ENCODE assay signal across 25 cellular contexts in genomic region chr2:54446625-54447024, GRCh38. TPM values are rescaled to one million over a fixed set of nuclear protein-coding genes. Genes with fewer than 3 reads are reported as not detected.
DNase-seq lines count a peak whose midpoint lies in the region; ATAC-seq, FAIRE-seq and TF ChIP-seq lines count a peak whose summit lies in the region.
"Had no signal": no experiment of that assay in that cellular context is flagged by ENCODE, and none has a peak within 500 bp of the region (broad histone marks: within the 10 kb centered on the region; RNA-seq: fewer than 3 reads in every experiment).

No MANE protein-coding gene starts in this region.

- DNase-seq in HepG2 (ENCODE audit: low spot score) (peak; percentile 78), right lobe of liver (no peak), thyroid gland (peak in 1 of 2 donors; percentile 49), NCI-H526 (lab: John Stamatoyannopoulos, UW) (no peak), H9 (no peak)
- DNase-seq: 8988T; ACHN; AML-193; BE2C; CD4-positive, alpha-beta T cell; CD8-positive, alpha-beta memory T cell; DMS 273 treated with DMSO at 0.1 percent for 48 hours; DMS79; EL; GDM1; GM23248; HFFc6 had no signal

- in situ Hi-C loops in HepG2 (cut with HindIII; ENCODE audit: extremely low pct_ligation_motif_present, low pct_unique_long_range_greater_than_20kb): no loop called here

- H3K18ac ChIP-seq in H9 (ENCODE audit: insufficient read length, low read depth, low read length): no peak overlapping the region

- POLR2A ChIA-PET in HepG2 (lab: Yijun Ruan, JAX): interaction anchor here (1.8 kb wide), 1 partner anchor 11 kb away, joined by 7 read pairs; no protein-coding TSS in a partner anchor

- H3K23ac ChIP-seq in H9 (ENCODE audit: insufficient read length, low read depth, low read length): no peak overlapping the region

- no peak overlapping the region for H3K56ac ChIP-seq in H9 (ENCODE audit: insufficient read length, low read depth, low read length)

- H3K4me2 ChIP-seq in HepG2 (ENCODE audit: low read depth, low read length) (peak overlapping the region; percentile 57), parathyroid adenoma (ENCODE audit: low read length) (no peak overlapping the region), H9 (ENCODE audit: insufficient read depth, insufficient read length, low read length) (no peak overlapping the region)
- H3K4me2 ChIP-seq: A549; BLaER1 treated with 17β-estradiol and CSF1 and Interleukin-3, amounts not matched to agents 10 nM and 100 nM had no signal

- FAIRE-seq in HepG2 (lab: Jason Lieb, UNC): no peak
- FAIRE-seq: A549, D721Med, GM19239 had no signal

- no peak overlapping the region for H3K4me3 Mint-ChIP-seq in H9
- H3K4me3 Mint-ChIP-seq: CD14-positive monocyte; CD4-positive, alpha-beta T cell; CD8-positive, alpha-beta memory T cell; HFFc6 had no signal

- no peaks in the 10 kb centered on the region for H3K4me1 Mint-ChIP-seq in H9
- H3K4me1 Mint-ChIP-seq: CD14-positive monocyte; CD8-positive, alpha-beta memory T cell had no signal

- no peaks in the 10 kb centered on the region for H3K9me3 ChIP-seq in HepG2 (ENCODE audit: low read length)
- H3K9me3 ChIP-seq in right lobe of liver: no peaks in the 10 kb centered on the region
- no peaks in the 10 kb centered on the region for H3K9me3 ChIP-seq in parathyroid adenoma (ENCODE audit: control insufficient read depth, low read length)
- H3K9me3 ChIP-seq in thyroid gland: no peaks in the 10 kb centered on the region
- H3K9me3 ChIP-seq in H9 (ENCODE audit: control insufficient read depth, low read depth, low read length): no peaks in the 10 kb centered on the region
- H3K9me3 ChIP-seq: A549; BE2C; BLaER1 treated with 17β-estradiol and CSF1 and Interleukin-3, amounts not matched to agents 10 nM and 100 nM; HAP-1 had no signal

- H3K4me1 ChIP-seq in HepG2 (ENCODE audit: insufficient read depth, low read length): peaks cover 34% of the 10 kb centered on the region
- H3K4me1 ChIP-seq in right lobe of liver: no peaks in the 10 kb centered on the region
- peaks cover 4% of the 10 kb centered on the region for H3K4me1 ChIP-seq in parathyroid adenoma
- H3K4me1 ChIP-seq in thyroid gland: peaks cover 16 to 30% of the 10 kb centered on the region in 2 donors
- H3K4me1 ChIP-seq in H9 (ENCODE audit: insufficient read depth, low read length): no peaks in the 10 kb centered on the region
- H3K4me1 ChIP-seq: A549; BE2C; BLaER1 treated with 17β-estradiol and CSF1 and Interleukin-3, amounts not matched to agents 10 nM and 100 nM; HAP-1 had no signal

- H3K79me2 ChIP-seq in HepG2 (ENCODE audit: insufficient read depth, low read length): no peaks in the 10 kb centered on the region
- no peaks in the 10 kb centered on the region for H3K79me2 ChIP-seq in parathyroid adenoma
- no peaks in the 10 kb centered on the region for H3K79me2 ChIP-seq in H9 (ENCODE audit: insufficient read depth, low read length)

- H3K27me3 ChIP-seq in HepG2 (ENCODE audit: control insufficient read depth in 1 of 2, insufficient read depth in 2 of 2, low read length in 2 of 2) (no peaks in the 10 kb centered on the region), right lobe of liver (no peaks in the 10 kb centered on the region), parathyroid adenoma (ENCODE audit: control insufficient read depth, insufficient read depth, low read length) (no peaks in the 10 kb centered on the region), thyroid gland (no peaks in the 10 kb centered on the region), H9 (ENCODE audit: insufficient read depth, low read length) (no peaks in the 10 kb centered on the region)
- H3K27me3 ChIP-seq: BE2C; BLaER1 treated with 17β-estradiol and CSF1 and Interleukin-3, amounts not matched to agents 10 nM and 100 nM had no signal

- CTCF ChIA-PET in HepG2 (lab: Yijun Ruan, JAX; ENCODE audit: low intra/inter-chr PET ratio, low total read pairs): no interaction called here

- no peaks in the 10 kb centered on the region for H3K79me1 ChIP-seq in H9 (ENCODE audit: insufficient read depth, low read depth, low read length, poor library complexity, severe bottlenecking)

- H3K27ac ChIP-seq in HepG2 (ENCODE audit: extremely low read length, insufficient read depth, low read length) (peak overlapping the region; percentile 4), right lobe of liver (no peak overlapping the region), parathyroid adenoma (no peak overlapping the region), thyroid gland (peak overlapping the region; percentile 49 to 60 (median 58)), H9 (ENCODE audit: insufficient read length, low read depth, low read length) (no peak overlapping the region)
- H3K27ac ChIP-seq: A549; BLaER1 treated with 17β-estradiol and CSF1 and Interleukin-3, amounts not matched to agents 10 nM and 100 nM; GM23248 had no signal

- no peak for TF ChIP-seq POLR2A in HepG2 (IDR thresholded peaks at IDR 0.05; ENCODE audit: insufficient read depth in 1 of 2, low read depth in 2 of 2, low read length in 2 of 2)
- no peak for TF ChIP-seq POLR2A in right lobe of liver (IDR thresholded peaks at IDR 0.05)
- no peak for TF ChIP-seq POLR2A in thyroid gland (IDR thresholded peaks at IDR 0.05)

- H2AFZ ChIP-seq in HepG2 (ENCODE audit: low read length) (no peak overlapping the region), parathyroid adenoma (peak overlapping the region; percentile 29), H9 (ENCODE audit: low read length) (no peak overlapping the region)
- H2AFZ ChIP-seq: GM23248 had no signal

- no peak overlapping the region for H4K8ac ChIP-seq in H9 (replicated peaks; ENCODE audit: insufficient read length, low read depth, low read length)

- TF ChIP-seq EP300 in HepG2 (IDR thresholded peaks at IDR 0.05; ENCODE audit: low read depth in 2 of 2, low read length in 2 of 2): peak in 1 of 2 experiments; percentile 85; a peak in 2 of 4 replicates
- TF ChIP-seq EP300 in HepG2 (CRISPR knock-in tag; IDR thresholded peaks at IDR 0.05; ENCODE audit: borderline replicate concordance): peak; percentile 85

- H3K4ac ChIP-seq in H9 (ENCODE audit: low read depth, low read length): no peak overlapping the region

- H4K20me1 ChIP-seq in HepG2 (ENCODE audit: insufficient read depth, low read length): no peaks in the 10 kb centered on the region
- H4K20me1 ChIP-seq in H9 (ENCODE audit: control insufficient read depth, insufficient read depth, insufficient read length): no peaks in the 10 kb centered on the region
- H4K20me1 ChIP-seq: BLaER1 treated with 17β-estradiol and CSF1 and Interleukin-3, amounts not matched to agents 10 nM and 100 nM had no signal

- H3K9ac ChIP-seq in HepG2 (ENCODE audit: insufficient read depth, low read depth, low read length) (no peak overlapping the region), parathyroid adenoma (no peak overlapping the region), H9 (ENCODE audit: extremely low read depth, insufficient read length, low read length) (no peak overlapping the region)
- H3K9ac ChIP-seq: BLaER1 treated with 17β-estradiol and CSF1 and Interleukin-3, amounts not matched to agents 10 nM and 100 nM; GM23248 had no signal

- no peak overlapping the region for H2AK5ac ChIP-seq in H9 (ENCODE audit: insufficient read length, low read length)

- no TSS peak for BruUV-seq in HepG2 (replicated peaks; lab: Mats Ljungman, UMichigan)

- H3K27me3 Mint-ChIP-seq in H9 (ENCODE audit: low read depth): no peaks in the 10 kb centered on the region; the same call in 1 of the 2 replicates
- H3K27me3 Mint-ChIP-seq: CD4-positive, alpha-beta T cell had no signal

- no peak overlapping the region for H2BK20ac ChIP-seq in H9 (ENCODE audit: low read depth, low read length, poor library complexity, severe bottlenecking)

- H3K36me3 ChIP-seq in HepG2 (replicated peaks in 1 of 2; ENCODE audit: control insufficient read depth in 1 of 2, insufficient read depth in 2 of 2, low read length in 2 of 2) (no peaks in the 10 kb centered on the region), right lobe of liver (no peaks in the 10 kb centered on the region), parathyroid adenoma (ENCODE audit: control insufficient read depth, insufficient read depth, low read length) (no peaks in the 10 kb centered on the region), thyroid gland (no peaks in the 10 kb centered on the region)
- H3K36me3 ChIP-seq: BE2C; BLaER1 treated with 17β-estradiol and CSF1 and Interleukin-3, amounts not matched to agents 10 nM and 100 nM; HAP-1 had no signal

- no peak for TF ChIP-seq CTCF in HepG2 (CRISPR knock-in tag; IDR thresholded peaks at IDR 0.05)
- TF ChIP-seq CTCF in right lobe of liver (IDR thresholded peaks at IDR 0.05): no peak
- no peak for TF ChIP-seq CTCF in parathyroid adenoma (IDR thresholded peaks at IDR 0.05)
- TF ChIP-seq CTCF in thyroid gland (IDR thresholded peaks at IDR 0.05): no peak
- TF ChIP-seq CTCF in H9 (conservative IDR thresholded peaks at IDR 0.05): no peak

- no peak for TF ChIP-seq RAD21 in HepG2 (CRISPR knock-in tag; IDR thresholded peaks at IDR 0.05)

- H3K4me3 ChIP-seq in HepG2 (replicated peaks in 1 of 3; ENCODE audit: insufficient read depth in 1 of 3, low read depth in 2 of 3, low read length in 3 of 3) (peak overlapping the region in 2 of 3 experiments; percentile 16 to 17; a peak in 3 of 6 replicates), right lobe of liver (no peak overlapping the region), parathyroid adenoma (ENCODE audit: low read depth, low read length) (no peak overlapping the region), thyroid gland (replicated peaks in 1 of 3) (no peak overlapping the region)
- H3K4me3 ChIP-seq: A549; BLaER1 treated with 17β-estradiol and CSF1 and Interleukin-3, amounts not matched to agents 10 nM and 100 nM; GM12878; GM23248; HAP-1 had no signal

- H3K27ac Mint-ChIP-seq in H9: no peak overlapping the region
- H3K27ac Mint-ChIP-seq: CD14-positive monocyte; CD4-positive, alpha-beta T cell; CD8-positive, alpha-beta memory T cell; HFFc6 had no signal

- H3K23me2 ChIP-seq in H9 (ENCODE audit: insufficient read length, low read depth, low read length, poor library complexity, severe bottlenecking): no peaks in the 10 kb centered on the region

- no peaks in the 10 kb centered on the region for H3K9me3 Mint-ChIP-seq in H9
- H3K9me3 Mint-ChIP-seq: CD4-positive, alpha-beta T cell; CD8-positive, alpha-beta memory T cell; HFFc6 had no signal

- H4K91ac ChIP-seq in H9 (ENCODE audit: insufficient read length, low read depth, low read length): no peak overlapping the region

- H3K36me3 Mint-ChIP-seq in H9 (ENCODE audit: insufficient read depth in 1 of 3, low read depth in 3 of 3): no peaks in the 10 kb centered on the region
- H3K36me3 Mint-ChIP-seq: CD14-positive monocyte; CD8-positive, alpha-beta memory T cell had no signal

- H2BK12ac ChIP-seq in H9 (ENCODE audit: insufficient read length, low read depth, low read length): no peak overlapping the region

- H2BK120ac ChIP-seq in H9 (ENCODE audit: low read depth, low read length, poor library complexity, severe bottlenecking): no peak overlapping the region

- no peak overlapping the region for H3K14ac ChIP-seq in H9 (ENCODE audit: insufficient read depth, low read length)

- intact Hi-C loops in HepG2 (cut with micrococcal nuclease; ENCODE audit: unreplicated experiment): no loop called here
- intact Hi-C loops in right lobe of liver (cut with DNase I): no loop called here
- intact Hi-C loops in thyroid gland (cut with DNase I): no loop called here

- no peak overlapping the region for H2BK5ac ChIP-seq in H9 (ENCODE audit: insufficient read length, low read length)

- no peak overlapping the region for H2BK15ac ChIP-seq in H9 (ENCODE audit: low read depth, low read length)

- no peak overlapping the region for H4K5ac ChIP-seq in H9 (ENCODE audit: insufficient read length, low read depth, low read length)

- WGBS in HepG2 (ENCODE audit: low lambda C conversion rate): 0% methylated on average over 2 of the region's 2 CpGs
- 72% methylated on average over 2 of the region's 2 CpGs for WGBS in right lobe of liver (ENCODE audit: insufficient coverage, low coverage, low lambda C conversion rate, missing lambda C conversion rate)
- WGBS in thyroid gland, 2 donors: 13 to 49% methylated on average over 2 of the region's 2 CpGs
- no CpG with 5 or more reads among the region's 2 CpGs for WGBS in H9 (ENCODE audit: extremely low coverage, insufficient read length, low lambda C conversion rate)

- H3T11ph ChIP-seq in H9 (ENCODE audit: low read length): no peak overlapping the region

- ATAC-seq in HepG2 (peak; percentile 93), right lobe of liver (no peak)
- ATAC-seq: GM12878 had no signal

RNA-seq across cellular contexts. Expression of gene SPTBN1, which starts 9.5 kb away (rescaled TPM):
- 139 and 299 TPM in 2 replicates for total RNA-seq in HepG2 (2016; rRNA removed; fragmentation: Illumina TruSeq; extraction: Trizol)
- 7.6 and 9.0 TPM in 2 replicates for total RNA-seq in HepG2 (2016; cell fraction: cytosol; rRNA removed; fragmentation: Illumina TruSeq; extraction: Trizol; ENCODE audit: low read depth)
- 109 and 295 TPM in 2 replicates for total RNA-seq in HepG2 (2016; cell fraction: insoluble cytoplasmic fraction; rRNA removed; fragmentation: Illumina TruSeq; extraction: Trizol)
- total RNA-seq in HepG2 (2016; cell fraction: membrane; rRNA removed; fragmentation: Illumina TruSeq; extraction: Trizol): 27.1 and 31.5 TPM in 2 replicates
- 441 and 497 TPM in 2 replicates for total RNA-seq in HepG2 (2016; cell fraction: nucleus; rRNA removed; fragmentation: Illumina TruSeq; extraction: Trizol)
- polyA plus RNA-seq in HepG2 (2011; rRNA removed): 123 and 127 TPM in 2 replicates
- polyA plus RNA-seq in HepG2 (2011; cell fraction: cytosol; rRNA removed): 37.4 and 38.8 TPM in 2 replicates
- 594 and 623 TPM in 2 replicates for polyA plus RNA-seq in HepG2 (2011; cell fraction: nucleus; rRNA removed)
- 212 and 223 TPM in 2 replicates for polyA plus RNA-seq in HepG2 (2012)
- polyA plus RNA-seq in HepG2 (2016; cell fraction: cytosol; fragmentation: Illumina TruSeq; extraction: Trizol; ENCODE audit: low read depth): 3.3 and 4.0 TPM in 2 replicates
- 55.3 and 74.4 TPM in 2 replicates for polyA plus RNA-seq in HepG2 (2016; cell fraction: insoluble cytoplasmic fraction; fragmentation: Illumina TruSeq; extraction: Trizol; ENCODE audit: low read depth)
- 9.0 and 11.0 TPM in 2 replicates for polyA plus RNA-seq in HepG2 (2016; cell fraction: membrane; fragmentation: Illumina TruSeq; extraction: Trizol; ENCODE audit: low read depth)
- 381 and 401 TPM in 2 replicates for polyA plus RNA-seq in HepG2 (2016; cell fraction: nucleus; fragmentation: Illumina TruSeq; extraction: Trizol; ENCODE audit: insufficient read depth, low read depth)
- 53.9 and 245 TPM in 2 replicates for polyA minus RNA-seq in HepG2 (2011; rRNA and poly(A)+ RNA removed; ENCODE audit: low replicate concordance)
- polyA minus RNA-seq in HepG2 (2011; cell fraction: cytosol; rRNA and poly(A)+ RNA removed): 129 and 133 TPM in 2 replicates
- polyA minus RNA-seq in HepG2 (2011; cell fraction: nucleus; rRNA and poly(A)+ RNA removed): 957 and 1,039 TPM in 2 replicates
- total RNA-seq in right lobe of liver: 100 to 1,000 TPM; 107 to 315 (median 227) TPM
- total RNA-seq in thyroid gland: 100 to 1,000 TPM; 381 to 513 (median 419) TPM
- total RNA-seq in H9 (2021): 160 and 164 TPM in 2 replicates

Comparison
In these comparisons a context has a peak if more than half of its experiments do, and no peak if none do; other contexts are left out.
1. H3K27ac ChIP-seq: peak in HepG2 (single experiment) and thyroid gland (3 of 3); none in right lobe of liver (0 of 3), parathyroid adenoma (single experiment) and H9 (single experiment).
2. H3K4me3 ChIP-seq: peak in HepG2 (2 of 3); none in right lobe of liver (0 of 3), parathyroid adenoma (single experiment) and thyroid gland (0 of 3).